In the genomic region with DNA sequence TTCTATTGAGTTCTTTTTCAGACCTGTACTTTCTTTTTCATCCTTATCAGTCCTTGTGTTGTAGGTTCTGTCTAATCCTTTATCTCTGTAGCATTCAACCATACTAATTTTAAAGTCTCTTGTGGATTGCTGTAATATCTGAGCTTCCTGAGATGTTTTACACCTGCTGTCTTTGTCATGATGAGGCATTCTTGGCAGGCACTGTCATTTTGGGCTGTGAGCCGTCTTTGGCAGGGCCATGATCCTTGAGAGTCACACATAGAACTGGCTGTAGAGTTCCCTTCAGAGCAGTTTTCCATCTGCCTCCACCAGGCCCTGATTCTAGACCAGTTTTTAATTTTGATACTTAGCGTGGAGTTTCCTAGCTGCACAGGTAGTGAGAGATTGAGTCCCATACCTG, we compare ENCODE assay signal across 1 cellular context.
TF ChIP-seq lines count a peak whose summit lies in the region.

No MANE protein-coding gene starts in this region.

TF ChIP-seq in GM23338, 12 proteins besides CTCF, POLR2A, EP300 and RAD21:
- TF ChIP-seq STAT1 (IDR thresholded peaks at IDR 0.05; ENCODE audit: unreplicated experiment) (no peak), POLR2AphosphoS5 (IDR thresholded peaks at IDR 0.05; ENCODE audit: low read depth) (no peak), JUNB (IDR thresholded peaks at IDR 0.05; ENCODE audit: unreplicated experiment) (no peak), CREB1 (CRISPR knock-in tag; IDR thresholded peaks at IDR 0.05; ENCODE audit: low read depth) (no peak), EZH2 (IDR thresholded peaks at IDR 0.05; ENCODE audit: low read depth, unreplicated experiment) (no peak), ZNF114 (CRISPR knock-in tag; IDR thresholded peaks at IDR 0.05) (no peak), EZH2phosphoT487 (IDR thresholded peaks at IDR 0.05; ENCODE audit: unreplicated experiment) (no peak)
- TF ChIP-seq, protein P1, sequence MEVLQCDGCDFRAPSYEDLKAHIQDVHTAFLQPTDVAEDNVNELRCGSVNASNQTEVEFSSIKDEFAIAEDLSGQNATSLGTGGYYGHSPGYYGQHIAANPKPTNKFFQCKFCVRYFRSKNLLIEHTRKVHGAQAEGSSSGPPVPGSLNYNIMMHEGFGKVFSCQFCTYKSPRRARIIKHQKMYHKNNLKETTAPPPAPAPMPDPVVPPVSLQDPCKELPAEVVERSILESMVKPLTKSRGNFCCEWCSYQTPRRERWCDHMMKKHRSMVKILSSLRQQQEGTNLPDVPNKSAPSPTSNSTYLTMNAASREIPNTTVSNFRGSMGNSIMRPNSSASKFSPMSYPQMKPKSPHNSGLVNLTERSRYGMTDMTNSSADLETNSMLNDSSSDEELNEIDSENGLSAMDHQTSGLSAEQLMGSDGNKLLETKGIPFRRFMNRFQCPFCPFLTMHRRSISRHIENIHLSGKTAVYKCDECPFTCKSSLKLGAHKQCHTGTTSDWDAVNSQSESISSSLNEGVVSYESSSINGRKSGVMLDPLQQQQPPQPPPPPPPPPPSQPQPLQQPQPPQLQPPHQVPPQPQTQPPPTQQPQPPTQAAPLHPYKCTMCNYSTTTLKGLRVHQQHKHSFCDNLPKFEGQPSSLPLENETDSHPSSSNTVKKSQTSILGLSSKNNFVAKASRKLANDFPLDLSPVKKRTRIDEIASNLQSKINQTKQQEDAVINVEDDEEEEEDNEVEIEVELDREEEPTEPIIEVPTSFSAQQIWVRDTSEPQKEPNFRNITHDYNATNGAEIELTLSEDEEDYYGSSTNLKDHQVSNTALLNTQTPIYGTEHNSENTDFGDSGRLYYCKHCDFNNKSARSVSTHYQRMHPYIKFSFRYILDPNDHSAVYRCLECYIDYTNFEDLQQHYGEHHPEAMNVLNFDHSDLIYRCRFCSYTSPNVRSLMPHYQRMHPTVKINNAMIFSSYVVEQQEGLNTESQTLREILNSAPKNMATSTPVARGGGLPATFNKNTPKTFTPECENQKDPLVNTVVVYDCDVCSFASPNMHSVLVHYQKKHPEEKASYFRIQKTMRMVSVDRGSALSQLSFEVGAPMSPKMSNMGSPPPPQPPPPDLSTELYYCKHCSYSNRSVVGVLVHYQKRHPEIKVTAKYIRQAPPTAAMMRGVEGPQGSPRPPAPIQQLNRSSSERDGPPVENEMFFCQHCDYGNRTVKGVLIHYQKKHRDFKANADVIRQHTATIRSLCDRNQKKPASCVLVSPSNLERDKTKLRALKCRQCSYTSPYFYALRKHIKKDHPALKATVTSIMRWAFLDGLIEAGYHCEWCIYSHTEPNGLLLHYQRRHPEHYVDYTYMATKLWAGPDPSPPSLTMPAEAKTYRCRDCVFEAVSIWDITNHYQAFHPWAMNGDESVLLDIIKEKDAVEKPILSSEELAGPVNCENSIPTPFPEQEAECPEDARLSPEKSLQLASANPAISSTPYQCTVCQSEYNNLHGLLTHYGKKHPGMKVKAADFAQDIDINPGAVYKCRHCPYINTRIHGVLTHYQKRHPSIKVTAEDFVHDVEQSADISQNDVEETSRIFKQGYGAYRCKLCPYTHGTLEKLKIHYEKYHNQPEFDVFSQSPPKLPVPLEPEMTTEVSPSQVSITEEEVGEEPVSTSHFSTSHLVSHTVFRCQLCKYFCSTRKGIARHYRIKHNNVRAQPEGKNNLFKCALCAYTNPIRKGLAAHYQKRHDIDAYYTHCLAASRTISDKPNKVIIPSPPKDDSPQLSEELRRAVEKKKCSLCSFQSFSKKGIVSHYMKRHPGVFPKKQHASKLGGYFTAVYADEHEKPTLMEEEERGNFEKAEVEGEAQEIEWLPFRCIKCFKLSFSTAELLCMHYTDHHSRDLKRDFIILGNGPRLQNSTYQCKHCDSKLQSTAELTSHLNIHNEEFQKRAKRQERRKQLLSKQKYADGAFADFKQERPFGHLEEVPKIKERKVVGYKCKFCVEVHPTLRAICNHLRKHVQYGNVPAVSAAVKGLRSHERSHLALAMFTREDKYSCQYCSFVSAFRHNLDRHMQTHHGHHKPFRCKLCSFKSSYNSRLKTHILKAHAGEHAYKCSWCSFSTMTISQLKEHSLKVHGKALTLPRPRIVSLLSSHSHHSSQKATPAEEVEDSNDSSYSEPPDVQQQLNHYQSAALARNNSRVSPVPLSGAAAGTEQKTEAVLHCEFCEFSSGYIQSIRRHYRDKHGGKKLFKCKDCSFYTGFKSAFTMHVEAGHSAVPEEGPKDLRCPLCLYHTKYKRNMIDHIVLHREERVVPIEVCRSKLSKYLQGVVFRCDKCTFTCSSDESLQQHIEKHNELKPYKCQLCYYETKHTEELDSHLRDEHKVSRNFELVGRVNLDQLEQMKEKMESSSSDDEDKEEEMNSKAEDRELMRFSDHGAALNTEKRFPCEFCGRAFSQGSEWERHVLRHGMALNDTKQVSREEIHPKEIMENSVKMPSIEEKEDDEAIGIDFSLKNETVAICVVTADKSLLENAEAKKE (CRISPR knock-in tag; IDR thresholded peaks at IDR 0.05) = no peak
- TF ChIP-seq, protein P2, sequence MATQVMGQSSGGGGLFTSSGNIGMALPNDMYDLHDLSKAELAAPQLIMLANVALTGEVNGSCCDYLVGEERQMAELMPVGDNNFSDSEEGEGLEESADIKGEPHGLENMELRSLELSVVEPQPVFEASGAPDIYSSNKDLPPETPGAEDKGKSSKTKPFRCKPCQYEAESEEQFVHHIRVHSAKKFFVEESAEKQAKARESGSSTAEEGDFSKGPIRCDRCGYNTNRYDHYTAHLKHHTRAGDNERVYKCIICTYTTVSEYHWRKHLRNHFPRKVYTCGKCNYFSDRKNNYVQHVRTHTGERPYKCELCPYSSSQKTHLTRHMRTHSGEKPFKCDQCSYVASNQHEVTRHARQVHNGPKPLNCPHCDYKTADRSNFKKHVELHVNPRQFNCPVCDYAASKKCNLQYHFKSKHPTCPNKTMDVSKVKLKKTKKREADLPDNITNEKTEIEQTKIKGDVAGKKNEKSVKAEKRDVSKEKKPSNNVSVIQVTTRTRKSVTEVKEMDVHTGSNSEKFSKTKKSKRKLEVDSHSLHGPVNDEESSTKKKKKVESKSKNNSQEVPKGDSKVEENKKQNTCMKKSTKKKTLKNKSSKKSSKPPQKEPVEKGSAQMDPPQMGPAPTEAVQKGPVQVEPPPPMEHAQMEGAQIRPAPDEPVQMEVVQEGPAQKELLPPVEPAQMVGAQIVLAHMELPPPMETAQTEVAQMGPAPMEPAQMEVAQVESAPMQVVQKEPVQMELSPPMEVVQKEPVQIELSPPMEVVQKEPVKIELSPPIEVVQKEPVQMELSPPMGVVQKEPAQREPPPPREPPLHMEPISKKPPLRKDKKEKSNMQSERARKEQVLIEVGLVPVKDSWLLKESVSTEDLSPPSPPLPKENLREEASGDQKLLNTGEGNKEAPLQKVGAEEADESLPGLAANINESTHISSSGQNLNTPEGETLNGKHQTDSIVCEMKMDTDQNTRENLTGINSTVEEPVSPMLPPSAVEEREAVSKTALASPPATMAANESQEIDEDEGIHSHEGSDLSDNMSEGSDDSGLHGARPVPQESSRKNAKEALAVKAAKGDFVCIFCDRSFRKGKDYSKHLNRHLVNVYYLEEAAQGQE (IDR thresholded peaks at IDR 0.05; ENCODE audit: unreplicated experiment) = no peak
- TF ChIP-seq, protein P3, sequence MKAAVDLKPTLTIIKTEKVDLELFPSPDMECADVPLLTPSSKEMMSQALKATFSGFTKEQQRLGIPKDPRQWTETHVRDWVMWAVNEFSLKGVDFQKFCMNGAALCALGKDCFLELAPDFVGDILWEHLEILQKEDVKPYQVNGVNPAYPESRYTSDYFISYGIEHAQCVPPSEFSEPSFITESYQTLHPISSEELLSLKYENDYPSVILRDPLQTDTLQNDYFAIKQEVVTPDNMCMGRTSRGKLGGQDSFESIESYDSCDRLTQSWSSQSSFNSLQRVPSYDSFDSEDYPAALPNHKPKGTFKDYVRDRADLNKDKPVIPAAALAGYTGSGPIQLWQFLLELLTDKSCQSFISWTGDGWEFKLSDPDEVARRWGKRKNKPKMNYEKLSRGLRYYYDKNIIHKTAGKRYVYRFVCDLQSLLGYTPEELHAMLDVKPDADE (IDR thresholded peaks at IDR 0.05) = no peak
TF ChIP-seq in GM23338: peak in this region for 0.
